In genomic region chr13:109156181-109156935, GRCh38 we compare ENCODE assay signal across 11 cellular contexts.
A peak's percentile ranks its signal among the peaks of the same experiment; 100 is the strongest.
DNase-seq lines count a peak whose midpoint lies in the region; ATAC-seq and TF ChIP-seq lines count a peak whose summit lies in the region.
"Had no signal": no experiment of that assay in that cellular context is flagged by ENCODE, and none has a peak within 500 bp of the region (broad histone marks: within the 10 kb centered on the region; RNA-seq: fewer than 3 reads in every experiment).

No MANE protein-coding gene starts in this region.

- H3K4me3 Mint-ChIP-seq in activated CD8-positive, alpha-beta memory T cell treated with anti-CD3 and anti-CD28 coated beads, Interleukin-2, amount 10 ng/mL, durations not matched to agents 7 days and 5 days: no peak overlapping the region

- no peaks in the 10 kb centered on the region for H3K36me3 Mint-ChIP-seq in activated CD8-positive, alpha-beta memory T cell treated with anti-CD3 and anti-CD28 coated beads, Interleukin-2, amount 10 ng/mL, durations not matched to agents 7 days and 5 days

- no peak for TF ChIP-seq POLR2A in prostate gland (IDR thresholded peaks at IDR 0.05)

- H3K36me3 ChIP-seq in SJSA1 (no peaks in the 10 kb centered on the region), prostate gland (no peaks in the 10 kb centered on the region)

- 37% methylated on average over 16 of the region's 16 CpGs for WGBS in prostate gland

- no peak for ATAC-seq in activated CD4-positive, CD25-positive, alpha-beta regulatory T cell treated with anti-CD3 and anti-CD28 coated beads, Interleukin-2, amount 50 U/mL, for 24 hours
- ATAC-seq in activated CD8-positive, alpha-beta memory T cell treated with anti-CD3 and anti-CD28 coated beads, Interleukin-2, amount 10 ng/mL, durations not matched to agents 7 days and 5 days: no peak
- ATAC-seq: K562 had no signal

- H3K9me3 ChIP-seq in SJSA1 (replicated peaks) (no peaks in the 10 kb centered on the region), prostate gland (no peaks in the 10 kb centered on the region)

- TF ChIP-seq CTCF in fibroblast of the aortic adventitia (IDR thresholded peaks at IDR 0.05; ENCODE audit: insufficient read depth, low read length) (no peak), prostate gland (IDR thresholded peaks at IDR 0.05) (no peak)

- H3K27ac Mint-ChIP-seq in activated CD8-positive, alpha-beta memory T cell treated with anti-CD3 and anti-CD28 coated beads, Interleukin-2, amount 10 ng/mL, durations not matched to agents 7 days and 5 days: no peak overlapping the region
- H3K27ac Mint-ChIP-seq: activated T-helper 2 cell treated with anti-CD3 and anti-CD28 coated beads, Interferon-gamma antibody, Interleukin-2, Interleukin-4, amounts not matched to agents 10 μg/mL and 5 μg/mL and 100 μg/mL, durations not matched to agents 14 hours and 24 hours and 36 hours had no signal

- DNase-seq in Caki2 (ENCODE audit: low read depth) (peak; percentile 27), SJSA1 (ENCODE audit: low read depth in 1 of 2, low spot score in 2 of 2) (peak; percentile 95 to 100), fibroblast of the aortic adventitia (ENCODE audit: low read depth) (peak; percentile 92), prostate gland (ENCODE audit: low spot score) (peak; percentile 9), NCI-H2081 treated with DMSO at 0.1 percent for 48 hours (lab: John Stamatoyannopoulos, UW) (no peak), NCI-H146 treated with DMSO at 0.1 percent for 48 hours (lab: John Stamatoyannopoulos, UW; ENCODE audit: unreplicated experiment) (no peak)
- DNase-seq in activated CD8-positive, alpha-beta memory T cell treated with anti-CD3 and anti-CD28 coated beads, Interleukin-2, amount 10 ng/mL, durations not matched to agents 7 days and 5 days: no peak
- DNase-seq: DND-41 had no signal

- CTCF ChIA-PET in activated CD8-positive, alpha-beta memory T cell treated with anti-CD3 and anti-CD28 coated beads, Interleukin-2, amount 10 ng/mL, durations not matched to agents 7 days and 5 days (lab: Charles Lee): no interaction called here

- no peaks in the 10 kb centered on the region for H3K9me3 Mint-ChIP-seq in activated CD8-positive, alpha-beta memory T cell treated with anti-CD3 and anti-CD28 coated beads, Interleukin-2, amount 10 ng/mL, durations not matched to agents 7 days and 5 days (ENCODE audit: low read depth)
- H3K9me3 Mint-ChIP-seq: activated T-helper 2 cell treated with anti-CD3 and anti-CD28 coated beads, Interferon-gamma antibody, Interleukin-2, Interleukin-4, amounts not matched to agents 10 μg/mL and 5 μg/mL and 100 μg/mL, durations not matched to agents 14 hours and 24 hours and 36 hours had no signal

- peak overlapping the region; percentile 2 for H3K4me3 ChIP-seq in SJSA1
- peak overlapping the region; percentile 22 for H3K4me3 ChIP-seq in fibroblast of the aortic adventitia (ENCODE audit: low read depth, low read length)
- H3K4me3 ChIP-seq in prostate gland: no peak overlapping the region
- H3K4me3 ChIP-seq: K562 had no signal

- in situ Hi-C loops in Caki2 (cut with HindIII; ENCODE audit: low pct_unique_long_range_greater_than_20kb, low sequenced_read_pairs): no loop called here

- H3K4me1 ChIP-seq in SJSA1 (replicated peaks) (peaks cover 68% of the 10 kb centered on the region), prostate gland (replicated peaks) (no peaks in the 10 kb centered on the region)

- intact Hi-C loops in prostate gland (cut with DNase I): loop anchor here (5.0 kb wide), 1 partner anchor 101 kb away; no protein-coding TSS in a partner anchor

- peaks cover 15% of the 10 kb centered on the region for H3K27me3 Mint-ChIP-seq in activated CD8-positive, alpha-beta memory T cell treated with anti-CD3 and anti-CD28 coated beads, Interleukin-2, amount 10 ng/mL, durations not matched to agents 7 days and 5 days

- H3K4me1 Mint-ChIP-seq in activated CD8-positive, alpha-beta memory T cell treated with anti-CD3 and anti-CD28 coated beads, Interleukin-2, amount 10 ng/mL, durations not matched to agents 7 days and 5 days: peaks cover 4% of the 10 kb centered on the region

- H3K27ac ChIP-seq in SJSA1 (peak overlapping the region; percentile 97), prostate gland (peak overlapping the region; percentile 14 to 58)

- H3K27me3 ChIP-seq in SJSA1 (replicated peaks): no peaks in the 10 kb centered on the region
- H3K27me3 ChIP-seq in prostate gland (replicated peaks; ENCODE audit: insufficient read depth): no peaks in the 10 kb centered on the region

Comparison
In these comparisons a context has a peak if more than half of its experiments do, and no peak if none do; other contexts are left out.
1. DNase-seq: peak in Caki2 (single experiment), SJSA1 (2 of 2), fibroblast of the aortic adventitia (single experiment) and prostate gland (single experiment); none in NCI-H2081 treated with DMSO at 0.1 percent for 48 hours (single experiment), NCI-H146 treated with DMSO at 0.1 percent for 48 hours (single experiment) and activated CD8-positive, alpha-beta memory T cell treated with anti-CD3 and anti-CD28 coated beads, Interleukin-2, amount 10 ng/mL, durations not matched to agents 7 days and 5 days (single experiment).
2. H3K4me3 ChIP-seq: peak in SJSA1 (single experiment) and fibroblast of the aortic adventitia (single experiment); none in prostate gland (0 of 2).